ENCODE assay signal across 25 cellular contexts in the genomic region with DNA sequence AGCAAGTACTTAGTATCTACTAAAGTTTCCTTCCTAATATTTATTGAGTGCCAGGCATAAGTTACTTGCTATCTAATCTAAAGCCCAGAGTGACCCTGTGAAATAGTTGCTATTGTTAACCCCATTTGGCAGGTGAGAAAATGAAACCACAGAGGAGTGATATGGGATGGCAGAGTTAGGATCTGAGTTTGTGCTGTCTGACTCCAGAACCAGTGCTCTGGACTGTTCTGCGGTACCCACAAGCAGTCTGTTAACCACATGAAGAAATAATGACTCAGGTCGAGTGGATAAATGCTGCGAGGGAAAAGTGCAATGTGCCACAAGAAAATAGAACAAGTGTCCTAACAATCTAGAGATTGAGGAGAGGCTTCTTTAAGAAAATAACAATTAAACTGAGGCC.
DNase-seq lines count a peak whose midpoint lies in the region; ATAC-seq and TF ChIP-seq lines count a peak whose summit lies in the region.
"Had no signal": no experiment of that assay in that cellular context is flagged by ENCODE, and none has a peak within 500 bp of the region (broad histone marks: within the 10 kb centered on the region; RNA-seq: fewer than 3 reads in every experiment).

No MANE protein-coding gene starts in this region.

- intact Hi-C loops in activated CD4-positive, alpha-beta T cell treated with anti-CD3 and anti-CD28 coated beads, Interleukin-2, amount 10 ng/mL, durations not matched to agents 24 days and 14 days (cut with micrococcal nuclease): loop anchor here (2.0 kb wide), 1 partner anchor 60 kb away; the partner anchor contains the start of gene GZMB
- intact Hi-C loops in dorsolateral prefrontal cortex (cut with DNase I): no loop called here

- peak; percentile 65 for DNase-seq in activated CD4-positive, alpha-beta T cell treated with anti-CD3 and anti-CD28 coated beads, Interleukin-2, amount 10 ng/mL, durations not matched to agents 24 days and 14 days
- DNase-seq in activated CD4-positive, alpha-beta T cell treated with anti-CD3 and anti-CD28 coated beads, Interleukin-2, amount 50 U/mL, for 48 hours: no peak
- DNase-seq in T-helper 2 cell treated with Interferon-gamma antibody and Interleukin-4, amounts not matched to agents 5 μg/mL and 100 μg/mL, for 36 hours (ENCODE audit: low spot score): peak; percentile 17
- peak; percentile 71 for DNase-seq in natural killer cell treated with Interleukin-12 subunit alpha and Interleukin-12 subunit beta and Interleukin-15 and Interleukin-18, amount 100 ng/mL, for 72 hours (ENCODE audit: low spot score)
- DNase-seq in dorsolateral prefrontal cortex (no peak), pons (ENCODE audit: low spot score) (no peak)
- DNase-seq: activated CD4-positive, alpha-beta T cell treated with anti-CD3 and anti-CD28 coated beads for 1 hour; activated naive CD4-positive, alpha-beta T cell treated with anti-CD3 and anti-CD28 coated beads, Interleukin-2, amount 10 ng/mL, durations not matched to agents 7 days and 5 days; foreskin melanocyte; GOT3; kidney glomerular epithelial cell; lower lobe of right lung; NCI-H1417 treated with DMSO at 0.1 percent for 48 hours; NCI-H2029 treated with DMSO at 0.1 percent for 48 hours; NCI-H2227 treated with DMSO at 0.1 percent for 48 hours; NCI-H526; SHP77; T-helper 17 cell had no signal

- no peaks in the 10 kb centered on the region for H3K9me3 Mint-ChIP-seq in activated CD4-positive, alpha-beta T cell treated with anti-CD3 and anti-CD28 coated beads, Interleukin-2, amount 10 ng/mL, durations not matched to agents 24 days and 14 days
- no peaks in the 10 kb centered on the region for H3K9me3 Mint-ChIP-seq in T-helper 2 cell treated with Interferon-gamma antibody and Interleukin-4, amounts not matched to agents 5 μg/mL and 100 μg/mL, for 36 hours
- H3K9me3 Mint-ChIP-seq in natural killer cell treated with Interleukin-12 subunit alpha and Interleukin-12 subunit beta and Interleukin-15 and Interleukin-18, amount 100 ng/mL, for 72 hours: no peaks in the 10 kb centered on the region
- H3K9me3 Mint-ChIP-seq: activated naive CD4-positive, alpha-beta T cell treated with anti-CD3 and anti-CD28 coated beads, Interleukin-2, amount 10 ng/mL, durations not matched to agents 7 days and 5 days; CD4-positive, alpha-beta memory T cell; nephron progenitor cell; stimulated activated naive B cell treated with anti-CD40 and anti-IgM and Interleukin-4, amounts not matched to agents 10 μg/mL and 1 μg/mL and 100 μg/mL, for 72 hours had no signal

- peaks cover 0 to 5% (median 0%) of the 10 kb centered on the region in 11 experiments; a peak in 5 of 22 replicates for H3K9me3 ChIP-seq in BLaER1 treated with 17β-estradiol and CSF1 and Interleukin-3, amounts not matched to agents 10 nM and 100 nM (replicated peaks in 1 of 11)
- H3K9me3 ChIP-seq: A549, lower lobe of right lung, Peyer's patch had no signal

- H3K27ac ChIP-seq in BLaER1 treated with 17β-estradiol and CSF1 and Interleukin-3, amounts not matched to agents 10 nM and 100 nM: peak overlapping the region in 9 of 11 experiments; percentile 47 to 80 (median 66); a peak in 17 of 22 replicates
- peak overlapping the region in 9 of 59 donors; percentile 0 to 58 (median 26) for H3K27ac ChIP-seq in dorsolateral prefrontal cortex
- H3K27ac ChIP-seq: A549, lower lobe of right lung had no signal

- peaks cover 41% of the 10 kb centered on the region for H3K4me1 Mint-ChIP-seq in activated CD4-positive, alpha-beta T cell treated with anti-CD3 and anti-CD28 coated beads, Interleukin-2, amount 10 ng/mL, durations not matched to agents 24 days and 14 days
- peaks cover 32% of the 10 kb centered on the region for H3K4me1 Mint-ChIP-seq in T-helper 2 cell treated with Interferon-gamma antibody and Interleukin-4, amounts not matched to agents 5 μg/mL and 100 μg/mL, for 36 hours (ENCODE audit: low read depth)
- H3K4me1 Mint-ChIP-seq in natural killer cell treated with Interleukin-12 subunit alpha and Interleukin-12 subunit beta and Interleukin-15 and Interleukin-18, amount 100 ng/mL, for 72 hours (ENCODE audit: low read depth in 2 of 2): peaks cover 25 to 36% of the 10 kb centered on the region in 2 donors

- TF ChIP-seq CTCF in dorsolateral prefrontal cortex (IDR thresholded peaks at IDR 0.05 in 54 of 56, conservative IDR thresholded peaks at IDR 0.05 in 2 of 56; ENCODE audit: low read depth in 1 of 56, partially characterized antibody in 56 of 56): no peak

- H4K20me1 ChIP-seq in BLaER1 treated with 17β-estradiol and CSF1 and Interleukin-3, amounts not matched to agents 10 nM and 100 nM: no peaks in the 10 kb centered on the region

- peak overlapping the region in 6 of 11 experiments; percentile 1 to 57 (median 22); a peak in 7 of 22 replicates for H3K9ac ChIP-seq in BLaER1 treated with 17β-estradiol and CSF1 and Interleukin-3, amounts not matched to agents 10 nM and 100 nM

- H3K4me1 ChIP-seq in BLaER1 treated with 17β-estradiol and CSF1 and Interleukin-3, amounts not matched to agents 10 nM and 100 nM: peaks cover 35 to 53% (median 40%) of the 10 kb centered on the region in 10 experiments
- H3K4me1 ChIP-seq: A549, lower lobe of right lung had no signal

- no peaks in the 10 kb centered on the region for H3K27me3 ChIP-seq in BLaER1 treated with 17β-estradiol and CSF1 and Interleukin-3, amounts not matched to agents 10 nM and 100 nM
- no peaks in the 10 kb centered on the region for H3K27me3 ChIP-seq in dorsolateral prefrontal cortex
- H3K27me3 ChIP-seq: Peyer's patch had no signal

- no peaks in the 10 kb centered on the region for H3K27me3 Mint-ChIP-seq in activated CD4-positive, alpha-beta T cell treated with anti-CD3 and anti-CD28 coated beads, Interleukin-2, amount 10 ng/mL, durations not matched to agents 24 days and 14 days
- H3K27me3 Mint-ChIP-seq in T-helper 2 cell treated with Interferon-gamma antibody and Interleukin-4, amounts not matched to agents 5 μg/mL and 100 μg/mL, for 36 hours (ENCODE audit: low read depth): no peaks in the 10 kb centered on the region
- no peaks in the 10 kb centered on the region for H3K27me3 Mint-ChIP-seq in natural killer cell treated with Interleukin-12 subunit alpha and Interleukin-12 subunit beta and Interleukin-15 and Interleukin-18, amount 100 ng/mL, for 72 hours
- H3K27me3 Mint-ChIP-seq: CD4-positive, alpha-beta memory T cell; stimulated activated naive B cell treated with anti-CD40 and anti-IgM and Interleukin-4, amounts not matched to agents 10 μg/mL and 1 μg/mL and 100 μg/mL, for 72 hours had no signal

- H3K4me2 ChIP-seq in BLaER1 treated with 17β-estradiol and CSF1 and Interleukin-3, amounts not matched to agents 10 nM and 100 nM: peak overlapping the region; percentile 52 to 86 (median 73)
- H3K4me2 ChIP-seq: A549 had no signal

- H3K4me3 Mint-ChIP-seq in activated CD4-positive, alpha-beta T cell treated with anti-CD3 and anti-CD28 coated beads, Interleukin-2, amount 10 ng/mL, durations not matched to agents 24 days and 14 days: no peak overlapping the region
- no peak overlapping the region for H3K4me3 Mint-ChIP-seq in T-helper 2 cell treated with Interferon-gamma antibody and Interleukin-4, amounts not matched to agents 5 μg/mL and 100 μg/mL, for 36 hours
- no peak overlapping the region for H3K4me3 Mint-ChIP-seq in natural killer cell treated with Interleukin-12 subunit alpha and Interleukin-12 subunit beta and Interleukin-15 and Interleukin-18, amount 100 ng/mL, for 72 hours
- H3K4me3 Mint-ChIP-seq: activated naive CD4-positive, alpha-beta T cell treated with anti-CD3 and anti-CD28 coated beads, Interleukin-2, amount 10 ng/mL, durations not matched to agents 7 days and 5 days; stimulated activated naive B cell treated with anti-CD40 and anti-IgM and Interleukin-4, amounts not matched to agents 10 μg/mL and 1 μg/mL and 100 μg/mL, for 72 hours; T-helper 17 cell had no signal

- H3K36me3 Mint-ChIP-seq in activated CD4-positive, alpha-beta T cell treated with anti-CD3 and anti-CD28 coated beads, Interleukin-2, amount 10 ng/mL, durations not matched to agents 24 days and 14 days (ENCODE audit: low read depth): no peaks in the 10 kb centered on the region
- no peaks in the 10 kb centered on the region for H3K36me3 Mint-ChIP-seq in T-helper 2 cell treated with Interferon-gamma antibody and Interleukin-4, amounts not matched to agents 5 μg/mL and 100 μg/mL, for 36 hours (ENCODE audit: low read depth)
- H3K36me3 Mint-ChIP-seq in natural killer cell treated with Interleukin-12 subunit alpha and Interleukin-12 subunit beta and Interleukin-15 and Interleukin-18, amount 100 ng/mL, for 72 hours: no peaks in the 10 kb centered on the region
- H3K36me3 Mint-ChIP-seq: activated naive CD4-positive, alpha-beta T cell treated with anti-CD3 and anti-CD28 coated beads, Interleukin-2, amount 10 ng/mL, durations not matched to agents 7 days and 5 days; CD4-positive, alpha-beta memory T cell; stimulated activated naive B cell treated with anti-CD40 and anti-IgM and Interleukin-4, amounts not matched to agents 10 μg/mL and 1 μg/mL and 100 μg/mL, for 72 hours had no signal

- H3K4me3 ChIP-seq in BLaER1 treated with 17β-estradiol and CSF1 and Interleukin-3, amounts not matched to agents 10 nM and 100 nM: no peak overlapping the region
- H3K4me3 ChIP-seq in dorsolateral prefrontal cortex: no peak overlapping the region
- H3K4me3 ChIP-seq: A549, lower lobe of right lung, Peyer's patch had no signal

- peak; percentile 82 for ATAC-seq in natural killer cell treated with Interleukin-12 subunit alpha and Interleukin-12 subunit beta and Interleukin-15 and Interleukin-18, amount 100 ng/mL, for 72 hours
- no peak for ATAC-seq in GM21576 (IDR thresholded peaks at IDR 0.05; ENCODE audit: unreplicated experiment)
- ATAC-seq: A549 had no signal

- H3K27ac Mint-ChIP-seq in activated CD4-positive, alpha-beta T cell treated with anti-CD3 and anti-CD28 coated beads, Interleukin-2, amount 10 ng/mL, durations not matched to agents 24 days and 14 days: no peak overlapping the region
- H3K27ac Mint-ChIP-seq in T-helper 2 cell treated with Interferon-gamma antibody and Interleukin-4, amounts not matched to agents 5 μg/mL and 100 μg/mL, for 36 hours: no peak overlapping the region
- no peak overlapping the region for H3K27ac Mint-ChIP-seq in natural killer cell treated with Interleukin-12 subunit alpha and Interleukin-12 subunit beta and Interleukin-15 and Interleukin-18, amount 100 ng/mL, for 72 hours
- H3K27ac Mint-ChIP-seq: activated naive CD4-positive, alpha-beta T cell treated with anti-CD3 and anti-CD28 coated beads, Interleukin-2, amount 10 ng/mL, durations not matched to agents 7 days and 5 days; stimulated activated naive B cell treated with anti-CD40 and anti-IgM and Interleukin-4, amounts not matched to agents 10 μg/mL and 1 μg/mL and 100 μg/mL, for 72 hours; T-helper 17 cell had no signal

- no peaks in the 10 kb centered on the region for H3K36me3 ChIP-seq in BLaER1 treated with 17β-estradiol and CSF1 and Interleukin-3, amounts not matched to agents 10 nM and 100 nM
- H3K36me3 ChIP-seq: lower lobe of right lung, Peyer's patch had no signal

Comparison
In these comparisons a context has a peak if more than half of its experiments do, and no peak if none do; other contexts are left out.
1. DNase-seq: peak in activated CD4-positive, alpha-beta T cell treated with anti-CD3 and anti-CD28 coated beads, Interleukin-2, amount 10 ng/mL, durations not matched to agents 24 days and 14 days (single experiment), T-helper 2 cell treated with Interferon-gamma antibody and Interleukin-4, amounts not matched to agents 5 μg/mL and 100 μg/mL, for 36 hours (single experiment) and natural killer cell treated with Interleukin-12 subunit alpha and Interleukin-12 subunit beta and Interleukin-15 and Interleukin-18, amount 100 ng/mL, for 72 hours (single experiment); none in activated CD4-positive, alpha-beta T cell treated with anti-CD3 and anti-CD28 coated beads, Interleukin-2, amount 50 U/mL, for 48 hours (0 of 2), dorsolateral prefrontal cortex (0 of 10) and pons (single experiment).